Comparison of ENCODE assay signal across 3 cellular contexts in the genomic region with DNA sequence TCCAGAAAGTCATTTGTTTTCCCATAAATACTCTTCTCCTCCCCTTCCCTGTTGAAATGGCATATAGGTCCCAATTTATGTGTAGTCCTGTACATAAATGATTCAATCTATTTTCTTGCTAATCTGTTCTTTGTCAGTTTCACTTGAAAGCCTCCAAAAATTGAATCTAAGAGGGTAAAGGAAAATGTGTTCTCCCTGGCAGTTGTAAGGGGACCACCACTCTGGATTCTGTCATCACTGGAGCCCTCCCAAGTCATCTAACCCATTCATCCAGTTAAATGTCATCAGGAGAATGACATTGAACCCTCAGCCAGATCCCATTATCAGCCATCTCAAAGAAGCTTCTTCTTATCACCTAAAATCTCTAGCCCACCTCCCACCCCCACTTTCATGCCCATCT.
"Had no signal": no experiment of that assay in that cellular context is flagged by ENCODE, and none has a peak within 500 bp of the region (broad histone marks: within the 10 kb centered on the region; RNA-seq: fewer than 3 reads in every experiment).

No MANE protein-coding gene starts in this region.

- H3K4me3 ChIP-seq: GM12878 had no signal

- DNase-seq: GDM1, GF-D8 had no signal

- ATAC-seq: GM12878 had no signal
